8 cellular contexts compared by ENCODE assay signal in genomic region chr22:20980938-20981722, GRCh38. TPM values are rescaled to one million over a fixed set of nuclear protein-coding genes. Genes with fewer than 3 reads are reported as not detected.
DNase-seq lines count a peak whose midpoint lies in the region; ATAC-seq and TF ChIP-seq lines count a peak whose summit lies in the region.

No MANE protein-coding gene starts in this region.

- peak overlapping the region; percentile 78 to 96 for H3K27ac Mint-ChIP-seq in activated naive CD4-positive, alpha-beta T cell treated with anti-CD3 and anti-CD28 coated beads, Interleukin-2, amount 50 U/mL, for 72 hours

- no peak for ATAC-seq in activated naive CD4-positive, alpha-beta T cell treated with anti-CD3 and anti-CD28 coated beads, Interleukin-2, amount 50 U/mL, for 72 hours

- H3K36me3 ChIP-seq in iPS-20b (ENCODE audit: insufficient read depth, low read depth, low read length) (peaks cover 6% of the 10 kb centered on the region; the same call in 1 of the 2 replicates), stomach smooth muscle (ENCODE audit: control insufficient read depth in 2 of 2, insufficient read depth in 2 of 2, low read length in 2 of 2) (peaks cover 9% of the 10 kb centered on the region in 2 donors)

- CTCF ChIA-PET in HEK293T (lab: Yijun Ruan, JAX): interaction anchor here (0.6 to 1.1 kb wide), 3 partner anchors 8 to 124 kb away, joined by 3 to 10 read pairs (median 8); no protein-coding TSS in a partner anchor

- DNase-seq in NCI-H2171 treated with DMSO at 0.1 percent for 48 hours (lab: John Stamatoyannopoulos, UW) (peak; percentile 22), NCI-H2171 (lab: John Stamatoyannopoulos, UW) (no peak), HEK293T (ENCODE audit: extremely low spot score) (no peak), D341Med (ENCODE audit: low spot score) (no peak), RKO (ENCODE audit: low spot score) (no peak)
- no peak for DNase-seq in activated naive CD4-positive, alpha-beta T cell treated with anti-CD3 and anti-CD28 coated beads, Interleukin-2, amount 50 U/mL, for 72 hours (ENCODE audit: low spot score in 2 of 2)

- H3K9me3 ChIP-seq in iPS-20b (ENCODE audit: insufficient read depth, low read depth, low read length) (peaks cover 8% of the 10 kb centered on the region; the same call in 1 of the 2 replicates), stomach smooth muscle (ENCODE audit: control insufficient read depth in 2 of 2, low read length in 2 of 2) (peaks cover 0 to 6% of the 10 kb centered on the region in 2 donors)

- H3K27me3 ChIP-seq in iPS-20b (ENCODE audit: insufficient read depth, low read length) (peaks cover 45% of the 10 kb centered on the region), stomach smooth muscle (ENCODE audit: control insufficient read depth in 1 of 2, insufficient read depth in 2 of 2, low read length in 2 of 2) (no peaks in the 10 kb centered on the region)

- peaks cover 13 to 19% of the 10 kb centered on the region in 2 donors for H3K36me3 Mint-ChIP-seq in activated naive CD4-positive, alpha-beta T cell treated with anti-CD3 and anti-CD28 coated beads, Interleukin-2, amount 50 U/mL, for 72 hours

- POLR2A ChIA-PET in HEK293T (lab: Yijun Ruan, JAX): interaction anchor here (1.0 to 4.1 kb wide), 16 partner anchors 11 to 122 kb away, joined by 3 to 121 read pairs (median 14); partner anchors contain the start of genes AIFM3, CRKL, P2RX6 and THAP7

- H3K4me1 ChIP-seq in iPS-20b (ENCODE audit: insufficient read depth, low read length): no peaks in the 10 kb centered on the region; the same call in 1 of the 2 replicates
- peaks cover 40% of the 10 kb centered on the region for H3K4me1 ChIP-seq in stomach smooth muscle (ENCODE audit: control insufficient read depth, insufficient read depth, low read length)

- H3K9ac ChIP-seq in iPS-20b (ENCODE audit: low read depth, low read length): peak overlapping the region; percentile 74; the same call in 1 of the 2 replicates
- H3K9ac ChIP-seq in stomach smooth muscle (ENCODE audit: low read length in 2 of 2): peak overlapping the region; percentile 93 to 98

- H3K4me3 ChIP-seq in iPS-20b (ENCODE audit: low read length) (peak overlapping the region; percentile 83), stomach smooth muscle (ENCODE audit: low read length in 2 of 2) (peak overlapping the region; percentile 93 to 96)

- H3K9me3 Mint-ChIP-seq in activated naive CD4-positive, alpha-beta T cell treated with anti-CD3 and anti-CD28 coated beads, Interleukin-2, amount 50 U/mL, for 72 hours: peaks cover 4 to 10% of the 10 kb centered on the region in 2 donors

- H3K27ac ChIP-seq in iPS-20b (ENCODE audit: low read length) (no peak overlapping the region), stomach smooth muscle (ENCODE audit: low read length) (peak overlapping the region; percentile 84)

TF ChIP-seq in HEK293T, 16 proteins besides CTCF, POLR2A, EP300 and RAD21:
- no peak for TF ChIP-seq BHLHE40 (IDR thresholded peaks at IDR 0.05; ENCODE audit: borderline replicate concordance)

RNA-seq across cellular contexts. Expression of gene LZTR1, which starts 1.0 kb away (rescaled TPM):
- total RNA-seq in activated naive CD4-positive, alpha-beta T cell treated with anti-CD3 and anti-CD28 coated beads, Interleukin-2, amount 50 U/mL, for 72 hours: 10 to 100 TPM; 30.7 to 41.8 TPM

RNA-seq across cellular contexts. Expression of gene AIFM3, which starts 14.1 kb away (rescaled TPM):
- under 1 TPM; 0.11 to 0.12 TPM for total RNA-seq in activated naive CD4-positive, alpha-beta T cell treated with anti-CD3 and anti-CD28 coated beads, Interleukin-2, amount 50 U/mL, for 72 hours

RNA-seq across cellular contexts. Expression of gene THAP7, which starts 20.8 kb away (rescaled TPM):
- total RNA-seq in activated naive CD4-positive, alpha-beta T cell treated with anti-CD3 and anti-CD28 coated beads, Interleukin-2, amount 50 U/mL, for 72 hours: 10 to 100 TPM; 21.9 to 23.9 TPM

RNA-seq across cellular contexts. Expression of gene P2RX6, which starts 33.8 kb away (rescaled TPM):
- under 1 TPM in 1 of 2 donors, not detected in 1; 0.34 TPM for total RNA-seq in activated naive CD4-positive, alpha-beta T cell treated with anti-CD3 and anti-CD28 coated beads, Interleukin-2, amount 50 U/mL, for 72 hours

RNA-seq across cellular contexts. Expression of gene SLC7A4, which starts 51.2 kb away (rescaled TPM):
- total RNA-seq in activated naive CD4-positive, alpha-beta T cell treated with anti-CD3 and anti-CD28 coated beads, Interleukin-2, amount 50 U/mL, for 72 hours: not detected
